Comparison of ENCODE assay signal across 11 cellular contexts in the genomic region with DNA sequence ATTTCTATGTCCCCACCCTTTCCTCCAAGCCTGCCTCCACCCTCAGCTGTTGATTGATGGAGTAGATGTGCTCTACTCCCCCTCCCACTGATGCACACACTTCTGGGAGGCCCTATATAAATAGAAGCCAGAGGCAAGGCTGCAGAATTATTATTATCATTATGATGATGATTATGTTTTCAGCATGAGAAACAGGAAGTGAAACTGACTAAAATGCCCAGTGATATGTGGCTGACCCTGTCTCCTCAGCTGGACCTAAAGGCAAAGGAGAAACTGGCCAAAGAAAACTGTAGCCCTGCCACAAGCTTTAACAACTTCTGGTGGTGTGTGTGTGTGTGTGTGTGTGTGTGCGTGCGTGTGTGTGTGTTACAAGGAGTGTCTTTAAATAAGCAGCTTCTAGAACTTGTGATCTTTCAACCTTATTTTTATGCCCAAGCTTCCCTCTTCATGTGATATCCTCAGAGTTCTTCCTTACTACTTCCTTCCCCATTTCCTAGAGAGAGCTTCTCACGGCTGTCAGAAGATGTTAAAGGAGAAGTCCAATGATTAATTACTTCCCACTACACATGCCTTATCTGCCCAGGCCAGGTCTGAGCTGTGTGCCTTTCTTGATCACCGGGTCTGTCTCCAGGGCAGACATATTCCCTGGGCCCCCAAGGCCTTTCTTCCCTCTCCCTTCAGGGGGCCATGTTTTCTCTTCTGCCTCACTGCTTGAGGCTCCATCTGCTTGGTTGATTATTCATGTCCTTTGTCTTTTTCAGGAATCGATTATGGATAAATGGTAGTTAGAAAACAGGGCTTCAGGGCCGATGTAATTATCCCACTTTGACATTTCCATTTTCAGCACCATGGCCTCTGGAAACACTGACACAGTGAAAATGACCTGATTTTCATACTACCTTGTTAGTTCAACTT. TPM values are rescaled to one million over a fixed set of nuclear protein-coding genes. Genes with fewer than 3 reads are reported as not detected.
DNase-seq lines count a peak whose midpoint lies in the region; ATAC-seq and TF ChIP-seq lines count a peak whose summit lies in the region.
"Had no signal": no experiment of that assay in that cellular context is flagged by ENCODE, and none has a peak within 500 bp of the region (broad histone marks: within the 10 kb centered on the region; RNA-seq: fewer than 3 reads in every experiment).

No MANE protein-coding gene starts in this region.

- H3K4me3 ChIP-seq in testis, result no peak overlapping the region

- no peak overlapping the region for H3K27ac ChIP-seq in testis

- 47 to 71% methylated on average over 6 of the region's 6 CpGs for WGBS in testis, 2 donors

- H3K9me3 ChIP-seq in testis, result no peaks in the 10 kb centered on the region

- TF ChIP-seq CTCF in testis (IDR thresholded peaks at IDR 0.05), result no peak

- ATAC-seq in GM18511 (IDR thresholded peaks at IDR 0.05; ENCODE audit: unreplicated experiment), result peak; percentile 55
- ATAC-seq in sciatic nerve, result peak; percentile 69
- no peak for ATAC-seq in HG03460 (IDR thresholded peaks at IDR 0.05; ENCODE audit: unreplicated experiment)

- H3K36me3 ChIP-seq in testis (ENCODE audit: low read depth, missing control alignments), result no peaks in the 10 kb centered on the region

- no peak for TF ChIP-seq POLR2A in testis (IDR thresholded peaks at IDR 0.05)

- peaks cover 14% of the 10 kb centered on the region for H3K4me1 ChIP-seq in testis

- no peaks in the 10 kb centered on the region for H3K27me3 ChIP-seq in testis

- DNase-seq in NOMO-1 treated with dmso at 0.1 percent for 144 hours (lab: John Stamatoyannopoulos, UW; ENCODE audit: unreplicated experiment) (peak; percentile 78), globus pallidus (ENCODE audit: low spot score) (peak; percentile 41), sciatic nerve (ENCODE audit: low spot score) (no peak), cerebellar cortex (ENCODE audit: low spot score) (no peak), NCI-H1092 treated with DMSO at 0.1 percent for 48 hours (lab: John Stamatoyannopoulos, UW) (no peak), testis (no peak)
- DNase-seq: activated naive CD4-positive, alpha-beta T cell treated with Interleukin-2 at 50 U/mL for 16 hours; hippocampal formation; stimulated activated CD4-positive, alpha-beta T cell treated with anti-CD3 and anti-CD28 coated beads, Interleukin-4, amount 100 ng/mL, for 24 hours had no signal

- intact Hi-C loops in sciatic nerve (cut with DNase I) (no loop called here), testis (cut with DNase I; ENCODE audit: low total_unique reads) (no loop called here)

RNA-seq across cellular contexts. Expression of gene MAPKAPK2, which starts 11.6 kb away (rescaled TPM):
- total RNA-seq in sciatic nerve (56.3 TPM), testis (10 to 100 TPM; 66.3 to 69.1 TPM)
- polyA plus RNA-seq in testis (ENCODE audit: insufficient read depth, low read depth, low replicate concordance), result 76.5 TPM

RNA-seq across cellular contexts. Expression of gene DYRK3, which starts 37.8 kb away (rescaled TPM):
- total RNA-seq in sciatic nerve (9.5 TPM), testis (10 to 100 TPM; 36.4 to 40.6 TPM)
- 143 TPM for polyA plus RNA-seq in testis (ENCODE audit: insufficient read depth, low read depth, low replicate concordance)

Comparison
In these comparisons a context has a peak if more than half of its experiments do, and no peak if none do; other contexts are left out.
1. DNase-seq: peak in NOMO-1 treated with dmso at 0.1 percent for 144 hours (single experiment) and globus pallidus (single experiment); none in sciatic nerve (single experiment), cerebellar cortex (single experiment), NCI-H1092 treated with DMSO at 0.1 percent for 48 hours (single experiment) and testis (single experiment).